ENCODE assay signal across 1 cellular context in the genomic region with DNA sequence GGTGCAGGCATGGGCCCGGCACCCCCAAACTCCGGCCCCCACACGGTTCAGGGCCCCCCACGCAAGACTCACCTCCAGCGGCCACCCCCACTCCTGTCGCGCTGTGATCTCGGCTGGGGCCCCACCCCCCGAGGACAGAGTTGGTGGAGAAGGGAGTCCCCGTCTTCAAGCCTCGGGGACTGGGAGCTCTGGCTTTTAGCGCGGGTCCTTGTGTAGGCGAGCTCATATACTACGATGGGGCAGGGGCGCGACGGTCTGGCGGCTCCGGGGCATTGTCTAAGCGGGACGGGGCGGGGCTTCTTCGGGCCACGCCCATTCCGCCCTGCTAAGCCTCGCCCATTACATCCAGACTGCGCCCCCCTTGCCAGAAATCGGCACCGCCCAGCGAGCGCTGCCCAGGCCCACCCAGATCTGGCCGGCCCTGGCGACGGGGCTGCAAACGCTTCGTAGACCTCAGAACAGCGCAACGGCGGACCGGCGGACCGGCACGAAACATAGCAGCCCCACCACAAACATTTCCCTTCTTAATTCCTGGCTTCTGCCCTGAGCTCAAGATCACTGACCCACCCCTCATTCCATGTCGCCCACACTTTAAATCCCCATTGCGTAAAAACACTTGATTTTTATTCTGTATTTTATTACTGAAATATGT.
TF ChIP-seq lines count a peak whose summit lies in the region.

No MANE protein-coding gene starts in this region.

TF ChIP-seq in HepG2, 621 proteins besides CTCF, POLR2A, EP300 and RAD21 (continued from another document and continues in another):
- TF ChIP-seq ZBTB21 (CRISPR knock-in tag; IDR thresholded peaks at IDR 0.05), result no peak
- TF ChIP-seq ZNF772 (CRISPR knock-in tag; IDR thresholded peaks at IDR 0.05), result peak; percentile 88
- peak; percentile 36; the same call in 1 of the 2 replicates for TF ChIP-seq KIAA2018 (CRISPR knock-in tag; IDR thresholded peaks at IDR 0.05; ENCODE audit: borderline replicate concordance)
- no peak for TF ChIP-seq HOXA5 (CRISPR knock-in tag; IDR thresholded peaks at IDR 0.05)
- no peak for TF ChIP-seq FOXA1 (IDR thresholded peaks at IDR 0.05)
- no peak for TF ChIP-seq FOXA1 (CRISPR knock-in tag; IDR thresholded peaks at IDR 0.05)
- no peak; the same call in none of the 2 replicates for TF ChIP-seq SALL1 (CRISPR knock-in tag; IDR thresholded peaks at IDR 0.05)
- TF ChIP-seq ZNF136 (CRISPR knock-in tag; IDR thresholded peaks at IDR 0.05; ENCODE audit: low read depth), result no peak
- TF ChIP-seq ZNF776 (CRISPR knock-in tag; IDR thresholded peaks at IDR 0.05), result peak; percentile 61
- TF ChIP-seq, protein P1, sequence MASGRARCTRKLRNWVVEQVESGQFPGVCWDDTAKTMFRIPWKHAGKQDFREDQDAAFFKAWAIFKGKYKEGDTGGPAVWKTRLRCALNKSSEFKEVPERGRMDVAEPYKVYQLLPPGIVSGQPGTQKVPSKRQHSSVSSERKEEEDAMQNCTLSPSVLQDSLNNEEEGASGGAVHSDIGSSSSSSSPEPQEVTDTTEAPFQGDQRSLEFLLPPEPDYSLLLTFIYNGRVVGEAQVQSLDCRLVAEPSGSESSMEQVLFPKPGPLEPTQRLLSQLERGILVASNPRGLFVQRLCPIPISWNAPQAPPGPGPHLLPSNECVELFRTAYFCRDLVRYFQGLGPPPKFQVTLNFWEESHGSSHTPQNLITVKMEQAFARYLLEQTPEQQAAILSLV (CRISPR knock-in tag; IDR thresholded peaks at IDR 0.05; ENCODE audit: borderline replicate concordance), result peak; percentile 21; the same call in 1 of the 2 replicates
- peak; percentile 91 for TF ChIP-seq PAF1 (CRISPR knock-in tag; IDR thresholded peaks at IDR 0.05)
- peak; percentile 9; the same call in 1 of the 2 replicates for TF ChIP-seq ZNF343 (CRISPR knock-in tag; IDR thresholded peaks at IDR 0.05)
- TF ChIP-seq HBP1 (CRISPR knock-in tag; IDR thresholded peaks at IDR 0.05; ENCODE audit: low read depth), result peak; percentile 7; the same call in 1 of the 2 replicates
- TF ChIP-seq ZNF124 (CRISPR knock-in tag; IDR thresholded peaks at IDR 0.05), result no peak
- peak; percentile 89; the same call in 1 of the 2 replicates for TF ChIP-seq MYPOP (CRISPR knock-in tag; IDR thresholded peaks at IDR 0.05)
- peak; percentile 50 for TF ChIP-seq PRPF4 (IDR thresholded peaks at IDR 0.05; ENCODE audit: low read depth, low read length, poor library complexity, severe bottlenecking)
- no peak for TF ChIP-seq SP5 (CRISPR knock-in tag; IDR thresholded peaks at IDR 0.05; ENCODE audit: borderline replicate concordance, low read depth)
- TF ChIP-seq ZNF205 (CRISPR knock-in tag; IDR thresholded peaks at IDR 0.05), result 0 out of 2 replicates have a peak, but pooled peaks have one; percentile 12
- peak; percentile 65; the same call in 1 of the 2 replicates for TF ChIP-seq BORCS8-MEF2B (CRISPR knock-in tag; IDR thresholded peaks at IDR 0.05)
- TF ChIP-seq ZFP1 (CRISPR knock-in tag; IDR thresholded peaks at IDR 0.05), result no peak
- TF ChIP-seq ZNF660 (CRISPR knock-in tag; IDR thresholded peaks at IDR 0.05; ENCODE audit: borderline replicate concordance, low read depth), result no peak
- 0 out of 2 replicates have a peak, but pooled peaks have one; percentile 70 for TF ChIP-seq NCOA1 (CRISPR knock-in tag; IDR thresholded peaks at IDR 0.05)
- peak; percentile 92 for TF ChIP-seq ZNF816 (CRISPR knock-in tag; IDR thresholded peaks at IDR 0.05; ENCODE audit: borderline replicate concordance)
- TF ChIP-seq ZNF138 (CRISPR knock-in tag; IDR thresholded peaks at IDR 0.05; ENCODE audit: low read depth), result peak; percentile 78; the same call in 1 of the 2 replicates
- TF ChIP-seq ZFP41 (CRISPR knock-in tag; IDR thresholded peaks at IDR 0.05; ENCODE audit: borderline replicate concordance), result no peak
- TF ChIP-seq ZBTB10 (CRISPR knock-in tag; IDR thresholded peaks at IDR 0.05; ENCODE audit: borderline replicate concordance), result peak; percentile 73
- TF ChIP-seq NR2F2 (IDR thresholded peaks at IDR 0.05; ENCODE audit: borderline replicate concordance, low read depth), result no peak
- TF ChIP-seq ZMYM2 (CRISPR knock-in tag; IDR thresholded peaks at IDR 0.05), result no peak
- TF ChIP-seq ZBTB34 (CRISPR knock-in tag; IDR thresholded peaks at IDR 0.05), result no peak
- TF ChIP-seq IKZF5 (CRISPR knock-in tag; IDR thresholded peaks at IDR 0.05), result peak; percentile 10; the same call in 1 of the 2 replicates
- TF ChIP-seq RBM22 (optimal IDR thresholded peaks at IDR 0.05; ENCODE audit: low read length), result peak; percentile 96
- peak; percentile 78; the same call in 1 of the 2 replicates for TF ChIP-seq ARNT2 (CRISPR knock-in tag; IDR thresholded peaks at IDR 0.05; ENCODE audit: low read depth)
- no peak for TF ChIP-seq ZNF17 (CRISPR knock-in tag; IDR thresholded peaks at IDR 0.05)
- TF ChIP-seq FOXJ3 (CRISPR knock-in tag; IDR thresholded peaks at IDR 0.05; ENCODE audit: borderline replicate concordance), result no peak
- TF ChIP-seq TSC22D2 (CRISPR knock-in tag; IDR thresholded peaks at IDR 0.05; ENCODE audit: borderline replicate concordance), result no peak; the same call in 1 of the 2 replicates
- TF ChIP-seq NFATC3 (CRISPR knock-in tag; IDR thresholded peaks at IDR 0.05), result 0 out of 2 replicates have a peak, but pooled peaks have one; percentile 4
- no peak for TF ChIP-seq ZNF841 (CRISPR knock-in tag; IDR thresholded peaks at IDR 0.05; ENCODE audit: borderline replicate concordance)
- TF ChIP-seq PCBP1 (IDR thresholded peaks at IDR 0.05; ENCODE audit: borderline replicate concordance, low read depth, low read length), result peak; percentile 97; the same call in 1 of the 2 replicates
- TF ChIP-seq, protein P2, sequence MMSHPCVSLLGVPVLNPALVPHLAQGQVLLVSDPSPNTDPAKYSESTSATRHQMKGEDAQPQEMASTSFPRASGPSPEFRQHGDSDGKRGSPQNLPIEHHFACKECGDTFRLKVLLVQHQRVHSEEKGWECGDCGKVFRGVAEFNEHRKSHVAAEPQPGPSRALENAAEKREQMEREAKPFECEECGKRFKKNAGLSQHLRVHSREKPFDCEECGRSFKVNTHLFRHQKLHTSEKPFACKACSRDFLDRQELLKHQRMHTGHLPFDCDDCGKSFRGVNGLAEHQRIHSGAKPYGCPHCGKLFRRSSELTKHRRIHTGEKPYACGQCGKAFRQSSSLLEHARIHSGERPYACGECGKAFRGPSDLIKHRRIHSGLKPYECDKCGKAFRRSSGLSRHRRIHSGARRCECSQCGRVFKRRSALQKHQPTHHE (CRISPR knock-in tag; IDR thresholded peaks at IDR 0.05; ENCODE audit: borderline replicate concordance), result no peak
- no peak for TF ChIP-seq KDM6A (CRISPR knock-in tag; IDR thresholded peaks at IDR 0.05; ENCODE audit: low read depth)
